In the genomic region with DNA sequence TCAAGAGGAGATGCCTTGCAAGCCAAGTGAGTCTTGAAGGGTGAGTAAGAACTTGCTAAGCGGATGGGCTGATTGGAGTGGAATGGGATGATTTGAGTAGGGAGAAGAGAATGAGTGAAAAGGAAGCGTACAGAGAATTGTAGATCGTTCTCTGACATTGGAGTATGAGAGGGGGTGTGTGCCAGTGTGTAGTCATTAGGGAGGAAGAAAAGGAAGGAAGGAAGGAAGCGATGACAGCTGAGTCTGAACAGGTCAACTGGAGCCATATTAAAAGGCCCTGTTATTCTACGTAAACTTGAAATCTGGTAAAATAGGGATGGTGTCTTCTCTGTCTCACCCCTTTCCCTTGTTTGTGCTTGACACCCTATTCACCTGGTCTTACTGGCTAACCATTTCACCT, we compare ENCODE assay signal across 29 cellular contexts. TPM values are rescaled to one million over a fixed set of nuclear protein-coding genes. Genes with fewer than 3 reads are reported as not detected.
A peak's percentile ranks its signal among the peaks of the same experiment; 100 is the strongest.
DNase-seq lines count a peak whose midpoint lies in the region; ATAC-seq, FAIRE-seq and TF ChIP-seq lines count a peak whose summit lies in the region.
"Had no signal": no experiment of that assay in that cellular context is flagged by ENCODE, and none has a peak within 500 bp of the region (broad histone marks: within the 10 kb centered on the region; RNA-seq: fewer than 3 reads in every experiment).

No MANE protein-coding gene starts in this region.

- dilution Hi-C loops in endothelial cell of umbilical vein (cut with MboI; ENCODE audit: extremely low pct_ligation_motif_present, low sequenced_read_pairs) = no loop called here

- intact Hi-C loops in endothelial cell of umbilical vein (cut with micrococcal nuclease) = loop anchor here (1.0 to 5.0 kb wide), 5 partner anchors 40 to 127 kb away; a partner anchor contains a TSS

- H3K9me1 ChIP-seq in endothelial cell of umbilical vein (replicated peaks; ENCODE audit: control insufficient read depth, extremely low read depth, insufficient read depth, low read length) = no peaks in the 10 kb centered on the region

- in situ Hi-C loops in HAP-1 (cut with MboI; ENCODE audit: low sequenced_read_pairs) = no loop called here

- DNase-seq in activated naive CD4-positive, alpha-beta T cell treated with anti-CD3 and anti-CD28 coated beads, Interleukin-2, amount 10 ng/mL, durations not matched to agents 7 days and 5 days = no peak
- no peak for DNase-seq in T-helper 17 cell
- DNase-seq in endothelial cell of umbilical vein (ENCODE audit: low read depth, low spot score) = peak; percentile 46
- no peak for DNase-seq in stimulated activated CD4-positive, alpha-beta T cell treated with anti-CD3 and anti-CD28 coated beads, Interleukin-4, amount 100 ng/mL, for 24 hours
- DNase-seq in HAP-1 (ENCODE audit: low spot score in 2 of 2) = no peak
- DNase-seq: Calu3; DMS79 treated with DMSO at 0.1 percent for 48 hours; GF-D8; H9; HFFc6; IMR-90; KG1; MG63; NCI-H1105 treated with DMSO at 0.1 percent for 48 hours; NCI-H146; NCI-H1930; NCI-H2107; NCI-H446 treated with DMSO at 0.1 percent for 48 hours; NCI-H526; NCI-H82; NK-92 treated with Interleukin-12 subunit alpha and Interleukin-12 subunit beta, amount 100 ng/mL, for 24 hours; PC-9 had no signal

- peak; percentile 46 for TF ChIP-seq POLR2A in endothelial cell of umbilical vein (IDR thresholded peaks at IDR 0.05; ENCODE audit: low read depth, low read length)

- no peaks in the 10 kb centered on the region for H3K9me3 ChIP-seq in T-helper 17 cell (ENCODE audit: control insufficient read depth, low read length, poor library complexity, severe bottlenecking)
- no peaks in the 10 kb centered on the region for H3K9me3 ChIP-seq in endothelial cell of umbilical vein (replicated peaks; ENCODE audit: control insufficient read depth, insufficient read depth, low read length)
- H3K9me3 ChIP-seq in neutrophil = no peaks in the 10 kb centered on the region
- H3K9me3 ChIP-seq in HAP-1 = no peaks in the 10 kb centered on the region
- H3K9me3 ChIP-seq: MG63, SJSA1 had no signal

- H3K9ac ChIP-seq in endothelial cell of umbilical vein (replicated peaks; ENCODE audit: extremely low read depth, insufficient read depth, low read length) = peak overlapping the region; percentile 5

- H3K36me3 ChIP-seq in endothelial cell of umbilical vein (ENCODE audit: control insufficient read depth in 2 of 2, extremely low read depth in 1 of 2, insufficient read depth in 2 of 2, low read length in 2 of 2) = peaks cover 8 to 9% of the 10 kb centered on the region in 2 experiments
- H3K36me3 ChIP-seq in neutrophil = peaks cover 95% of the 10 kb centered on the region
- H3K36me3 ChIP-seq in HAP-1 (replicated peaks) = peaks cover 43% of the 10 kb centered on the region

- H3K79me2 ChIP-seq in endothelial cell of umbilical vein (ENCODE audit: control insufficient read depth, insufficient read depth, low read length) = peaks cover 4% of the 10 kb centered on the region

- H4K20me1 ChIP-seq in endothelial cell of umbilical vein (replicated peaks; ENCODE audit: control insufficient read depth, extremely low read depth, insufficient read depth, low read length) = no peaks in the 10 kb centered on the region

- POLR2A ChIA-PET in endothelial cell of umbilical vein (lab: Charles Lee) = no interaction called here

- H3K27ac Mint-ChIP-seq in activated naive CD4-positive, alpha-beta T cell treated with anti-CD3 and anti-CD28 coated beads, Interleukin-2, amount 50 U/mL, for 24 hours = peak overlapping the region; percentile 60
- no peak overlapping the region for H3K27ac Mint-ChIP-seq in activated naive CD4-positive, alpha-beta T cell treated with anti-CD3 and anti-CD28 coated beads, Interleukin-2, amount 10 ng/mL, durations not matched to agents 7 days and 5 days
- peak overlapping the region; percentile 56 for H3K27ac Mint-ChIP-seq in T-helper 17 cell
- H3K27ac Mint-ChIP-seq: GM23338, HFFc6 had no signal

- peak overlapping the region; percentile 65 for H3K27ac ChIP-seq in endothelial cell of umbilical vein (ENCODE audit: insufficient read depth, low read depth, low read length)
- peak overlapping the region; percentile 32 for H3K27ac ChIP-seq in neutrophil
- H3K27ac ChIP-seq: PC-9, SJSA1 had no signal

- no peak overlapping the region for H3K4me3 Mint-ChIP-seq in activated naive CD4-positive, alpha-beta T cell treated with anti-CD3 and anti-CD28 coated beads, Interleukin-2, amount 50 U/mL, for 24 hours
- H3K4me3 Mint-ChIP-seq in activated naive CD4-positive, alpha-beta T cell treated with anti-CD3 and anti-CD28 coated beads, Interleukin-2, amount 10 ng/mL, durations not matched to agents 7 days and 5 days = no peak overlapping the region
- no peak overlapping the region for H3K4me3 Mint-ChIP-seq in T-helper 17 cell
- H3K4me3 Mint-ChIP-seq: GM23338, H9, HFFc6 had no signal

- peaks cover 5% of the 10 kb centered on the region for H3K4me1 Mint-ChIP-seq in activated naive CD4-positive, alpha-beta T cell treated with anti-CD3 and anti-CD28 coated beads, Interleukin-2, amount 50 U/mL, for 24 hours
- no peaks in the 10 kb centered on the region for H3K4me1 Mint-ChIP-seq in activated naive CD4-positive, alpha-beta T cell treated with anti-CD3 and anti-CD28 coated beads, Interleukin-2, amount 10 ng/mL, durations not matched to agents 7 days and 5 days
- H3K4me1 Mint-ChIP-seq in T-helper 17 cell = peaks cover 10% of the 10 kb centered on the region

- CTCF ChIA-PET in activated naive CD4-positive, alpha-beta T cell treated with anti-CD3 and anti-CD28 coated beads, Interleukin-2, amount 10 ng/mL, durations not matched to agents 7 days and 5 days (lab: Charles Lee) = no interaction called here
- CTCF ChIA-PET in endothelial cell of umbilical vein (lab: Charles Lee) = interaction anchor here (1.0 to 4.0 kb wide), 5 partner anchors 9 to 137 kb away, joined by 3 to 22 read pairs (median 5); no protein-coding TSS in a partner anchor

- peaks cover 41% of the 10 kb centered on the region for H3K4me1 ChIP-seq in endothelial cell of umbilical vein (ENCODE audit: control insufficient read depth, extremely low read depth, insufficient read depth, low read length)
- peaks cover 16 to 18% of the 10 kb centered on the region in 2 experiments for H3K4me1 ChIP-seq in neutrophil (ENCODE audit: control insufficient read depth in 1 of 2, insufficient read depth in 1 of 2, low read depth in 1 of 2, low read length in 1 of 2)
- no peaks in the 10 kb centered on the region; the same call in 1 of the 2 replicates for H3K4me1 ChIP-seq in HAP-1
- H3K4me1 ChIP-seq: SJSA1 had no signal

- H2AFZ ChIP-seq in endothelial cell of umbilical vein (ENCODE audit: low read depth, low read length) = no peak overlapping the region
- H2AFZ ChIP-seq: GM23338, PC-9 had no signal

- H3K4me2 ChIP-seq in endothelial cell of umbilical vein (ENCODE audit: insufficient read depth, low read length) = peak overlapping the region; percentile 75
- H3K4me2 ChIP-seq: GM23338, PC-9 had no signal

- TF ChIP-seq CTCF in endothelial cell of umbilical vein (IDR thresholded peaks at IDR 0.05; ENCODE audit: extremely low read depth in 1 of 2, insufficient read depth in 1 of 2, low read depth in 1 of 2, low read length in 2 of 2) (no peak), neutrophil (IDR thresholded peaks at IDR 0.05) (no peak)

- BruUV-seq in endothelial cell of umbilical vein (replicated peaks; lab: Mats Ljungman, UMichigan) = no TSS peak

- peaks cover 35% of the 10 kb centered on the region for H3K36me3 Mint-ChIP-seq in activated naive CD4-positive, alpha-beta T cell treated with anti-CD3 and anti-CD28 coated beads, Interleukin-2, amount 50 U/mL, for 24 hours
- peaks cover 58% of the 10 kb centered on the region for H3K36me3 Mint-ChIP-seq in activated naive CD4-positive, alpha-beta T cell treated with anti-CD3 and anti-CD28 coated beads, Interleukin-2, amount 10 ng/mL, durations not matched to agents 7 days and 5 days
- H3K36me3 Mint-ChIP-seq in T-helper 17 cell (ENCODE audit: low read depth) = peaks cover 23% of the 10 kb centered on the region

- no peak for FAIRE-seq in endothelial cell of umbilical vein (lab: Jason Lieb, UNC)
- FAIRE-seq: GM12891 had no signal

- H3K4me3 ChIP-seq in endothelial cell of umbilical vein (replicated peaks in 1 of 3; ENCODE audit: insufficient read depth in 1 of 3, low read depth in 1 of 3, low read length in 3 of 3) = peak overlapping the region in 1 of 3 experiments; percentile 1
- H3K4me3 ChIP-seq in neutrophil (ENCODE audit: low read depth in 1 of 2, low read length in 1 of 2) = no peak overlapping the region
- no peak overlapping the region for H3K4me3 ChIP-seq in HAP-1
- H3K4me3 ChIP-seq: GM23338, MG63, PC-9, SJSA1 had no signal

- no peaks in the 10 kb centered on the region for H3K27me3 Mint-ChIP-seq in activated naive CD4-positive, alpha-beta T cell treated with anti-CD3 and anti-CD28 coated beads, Interleukin-2, amount 50 U/mL, for 24 hours
- H3K27me3 Mint-ChIP-seq in activated naive CD4-positive, alpha-beta T cell treated with anti-CD3 and anti-CD28 coated beads, Interleukin-2, amount 10 ng/mL, durations not matched to agents 7 days and 5 days = no peaks in the 10 kb centered on the region
- no peaks in the 10 kb centered on the region for H3K27me3 Mint-ChIP-seq in T-helper 17 cell

- H3K27me3 ChIP-seq in endothelial cell of umbilical vein (ENCODE audit: control insufficient read depth in 2 of 2, insufficient read depth in 2 of 2, low read length in 2 of 2) (no peaks in the 10 kb centered on the region), neutrophil (no peaks in the 10 kb centered on the region), HAP-1 (ENCODE audit: low read depth) (no peaks in the 10 kb centered on the region)
- H3K27me3 ChIP-seq: MG63, SJSA1 had no signal

- no peak for ATAC-seq in T-helper 17 cell
- no peak for ATAC-seq in HG03442 (IDR thresholded peaks at IDR 0.05; ENCODE audit: unreplicated experiment)
- ATAC-seq: GM23338, Right ventricle myocardium inferior had no signal

- no peaks in the 10 kb centered on the region for H3K9me3 Mint-ChIP-seq in activated naive CD4-positive, alpha-beta T cell treated with anti-CD3 and anti-CD28 coated beads, Interleukin-2, amount 50 U/mL, for 24 hours
- H3K9me3 Mint-ChIP-seq in activated naive CD4-positive, alpha-beta T cell treated with anti-CD3 and anti-CD28 coated beads, Interleukin-2, amount 10 ng/mL, durations not matched to agents 7 days and 5 days = no peaks in the 10 kb centered on the region
- H3K9me3 Mint-ChIP-seq: GM23338, H9, HFFc6 had no signal

TF ChIP-seq in endothelial cell of umbilical vein, 7 proteins besides CTCF, POLR2A, EP300 and RAD21 (continues in another document):
- TF ChIP-seq POLR2AphosphoS5 (IDR thresholded peaks at IDR 0.05; ENCODE audit: insufficient read depth, low read depth, low read length) (peak; percentile 64), MYC (IDR thresholded peaks at IDR 0.05; ENCODE audit: low read depth, low read length) (no peak)

RNA-seq across cellular contexts. Expression of a gene that starts 55.1 kb away (rescaled TPM):
- total RNA-seq in T-helper 17 cell (10 to 100 TPM; 24.1 to 25.4 TPM), endothelial cell of umbilical vein (31.8 and 36.0 TPM in 2 replicates)
- polyA plus RNA-seq in endothelial cell of umbilical vein = 2.6 and 4.5 TPM in 2 replicates
- polyA plus RNA-seq in endothelial cell of umbilical vein (2011; cell fraction: cytosol; rRNA removed) = 8.0 and 8.8 TPM in 2 replicates
- polyA plus RNA-seq in endothelial cell of umbilical vein (2011; cell fraction: nucleus; rRNA removed) = 11.3 and 18.1 TPM in 2 replicates
- 30.6 and 41.5 TPM in 2 replicates for polyA plus RNA-seq in endothelial cell of umbilical vein (2012)
- 8.3 and 10.4 TPM in 2 replicates for polyA minus RNA-seq in endothelial cell of umbilical vein
- polyA minus RNA-seq in endothelial cell of umbilical vein (2011; cell fraction: cytosol; rRNA and poly(A)+ RNA removed) = 25.1 TPM
- polyA minus RNA-seq in endothelial cell of umbilical vein (2011; cell fraction: nucleus; rRNA and poly(A)+ RNA removed) = 12.6 and 14.6 TPM in 2 replicates
